8 cellular contexts compared by ENCODE assay signal in genomic region chr1:201999625-202000238, GRCh38. TPM values are rescaled to one million over a fixed set of nuclear protein-coding genes. Genes with fewer than 3 reads are reported as not detected.
DNase-seq lines count a peak whose midpoint lies in the region; ATAC-seq, FAIRE-seq and TF ChIP-seq lines count a peak whose summit lies in the region.

No MANE protein-coding gene starts in this region.

- no peaks in the 10 kb centered on the region for H3K27me3 Mint-ChIP-seq in osteocyte (ENCODE audit: unreplicated experiment)

- FAIRE-seq in GM12892 (lab: Jason Lieb, UNC), result peak; percentile 67

- H3K36me3 ChIP-seq in WERI-Rb-1, result peaks cover 95% of the 10 kb centered on the region

- peak overlapping the region; percentile 8 for H3K27ac ChIP-seq in WERI-Rb-1

- no peaks in the 10 kb centered on the region for H3K9me3 ChIP-seq in WERI-Rb-1 (ENCODE audit: severe bottlenecking)

- no peak overlapping the region for H3K27ac Mint-ChIP-seq in osteocyte (ENCODE audit: unreplicated experiment)

- no peaks in the 10 kb centered on the region for H3K27me3 ChIP-seq in WERI-Rb-1 (ENCODE audit: insufficient read depth, low read depth, severe bottlenecking)

- ATAC-seq in HG03565 (IDR thresholded peaks at IDR 0.05; ENCODE audit: unreplicated experiment), result no peak

- H3K4me3 Mint-ChIP-seq in osteocyte (ENCODE audit: unreplicated experiment), result no peak overlapping the region

- DNase-seq in AG09319 (ENCODE audit: extremely low read depth, low read depth) (no peak), GM12892 (ENCODE audit: insufficient read length) (no peak), NCI-H2107 treated with DMSO at 0.1 percent for 48 hours (lab: John Stamatoyannopoulos, UW; ENCODE audit: unreplicated experiment) (peak; percentile 97), WERI-Rb-1 (peak; percentile 93), fibroblast of peridontal ligament (ENCODE audit: extremely low read depth) (peak; percentile 42), osteocyte (ENCODE audit: extremely low spot score, unreplicated experiment) (no peak)
- no peak for DNase-seq in central memory CD4-positive, alpha-beta T cell

- H3K4me1 Mint-ChIP-seq in osteocyte (ENCODE audit: unreplicated experiment), result peaks cover 2% of the 10 kb centered on the region

- TF ChIP-seq POLR2A in GM12892 (IDR thresholded peaks at IDR 0.05; ENCODE audit: low read depth, low read length), result no peak

- TF ChIP-seq CTCF in AG09319 (IDR thresholded peaks at IDR 0.05; ENCODE audit: low read depth, low read length), result peak; percentile 72
- TF ChIP-seq CTCF in WERI-Rb-1 (IDR thresholded peaks at IDR 0.05; ENCODE audit: low read depth, low read length), result peak; percentile 99
- TF ChIP-seq CTCF in osteocyte (IDR thresholded peaks at IDR 0.05), result peak; percentile 75

- peaks cover 63% of the 10 kb centered on the region for H3K36me3 Mint-ChIP-seq in osteocyte (ENCODE audit: unreplicated experiment)

- no peak overlapping the region for H3K4me3 ChIP-seq in WERI-Rb-1 (ENCODE audit: low read depth, low read length)

- H3K9me3 Mint-ChIP-seq in osteocyte (ENCODE audit: unreplicated experiment), result no peaks in the 10 kb centered on the region

RNA-seq across cellular contexts. Expression of gene ELF3, which starts 10.7 kb away (rescaled TPM):
- polyA plus RNA-seq in GM12892 (2012; ENCODE audit: missing spikeins), result 0.47 TPM
- 0.26 and 0.56 TPM in 2 replicates for total RNA-seq in osteocyte

RNA-seq across cellular contexts. Expression of gene RNPEP, which starts 17.3 kb away (rescaled TPM):
- 41.6 TPM for polyA plus RNA-seq in GM12892 (2012; ENCODE audit: missing spikeins)
- 51.4 and 53.9 TPM in 2 replicates for total RNA-seq in osteocyte

RNA-seq across cellular contexts. Expression of gene TIMM17A, which starts 44.4 kb away (rescaled TPM):
- 77.1 TPM for polyA plus RNA-seq in GM12892 (2012; ENCODE audit: missing spikeins)
- total RNA-seq in osteocyte, result 48.0 and 50.8 TPM in 2 replicates

RNA-seq across cellular contexts. Expression of gene LMOD1, which starts 53.4 kb away (rescaled TPM):
- not detected for polyA plus RNA-seq in GM12892 (2012; ENCODE audit: missing spikeins)
- total RNA-seq in osteocyte, result 15.1 and 15.9 TPM in 2 replicates

Comparison
In these comparisons a context has a peak if more than half of its experiments do, and no peak if none do; other contexts are left out.
1. DNase-seq: peak in NCI-H2107 treated with DMSO at 0.1 percent for 48 hours (single experiment), WERI-Rb-1 (single experiment) and fibroblast of peridontal ligament (single experiment); none in AG09319 (single experiment), GM12892 (single experiment), osteocyte (single experiment) and central memory CD4-positive, alpha-beta T cell (single experiment).
2. Peak in every context shown above with its lines, with median percentiles within 50 percentile points of each other: CTCF ChIP-seq.